7 cellular contexts compared by ENCODE assay signal in the genomic region with DNA sequence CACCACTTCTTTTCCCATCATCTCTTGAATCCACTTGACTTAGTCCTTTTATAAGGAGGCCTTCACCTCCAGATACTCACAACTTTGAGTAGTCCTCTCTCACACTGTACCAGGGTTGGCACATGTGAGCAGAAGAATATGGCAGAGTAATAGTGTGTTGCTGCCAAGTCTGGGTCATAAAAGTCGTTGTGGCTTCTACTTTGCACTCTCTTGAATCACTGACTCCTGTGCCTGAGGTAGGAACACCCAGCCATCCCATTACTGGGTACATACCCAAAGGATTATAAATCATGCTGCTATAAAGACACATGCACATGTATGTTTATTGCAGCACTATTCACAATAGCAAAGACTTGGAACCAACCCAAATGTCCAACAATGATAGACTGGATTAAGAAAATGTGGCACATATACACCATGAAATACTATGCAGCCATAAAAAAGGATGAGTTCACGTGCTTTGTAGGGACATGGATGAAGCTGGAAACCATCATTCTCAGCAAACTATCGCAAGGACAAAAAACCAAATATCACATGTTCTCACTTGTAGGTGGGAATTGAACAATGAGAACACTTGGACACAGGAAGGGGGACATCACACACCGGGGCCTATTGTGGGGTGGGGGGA.
DNase-seq lines count a peak whose midpoint lies in the region; ATAC-seq, FAIRE-seq and TF ChIP-seq lines count a peak whose summit lies in the region.
"Not testable (repeated sequence)": the region's sequence is repeated elsewhere in the genome, so short reads cannot be mapped to it uniquely, and the experiment has no call there.

No MANE protein-coding gene starts in this region.

- not testable (repeated sequence) for TF ChIP-seq RAD21 in A549 (conservative IDR thresholded peaks at IDR 0.05 in 1 of 2, IDR thresholded peaks at IDR 0.05 in 1 of 2)

- not testable (repeated sequence) for H3K27me3 ChIP-seq in muscle layer of colon (ENCODE audit: control insufficient read depth in 1 of 2, insufficient read depth in 2 of 2, low read length in 2 of 2); smooth muscle cell (ENCODE audit: low read depth)

- TF ChIP-seq CTCF in A549 (IDR thresholded peaks at IDR 0.05); mesothelial cell of epicardium (IDR thresholded peaks at IDR 0.05; ENCODE audit: unreplicated experiment); smooth muscle cell (IDR thresholded peaks at IDR 0.05; ENCODE audit: borderline replicate concordance, insufficient read depth, poor library complexity, severe bottlenecking): not testable (repeated sequence)

- TF ChIP-seq EP300 in A549 (IDR thresholded peaks at IDR 0.05) = not testable (repeated sequence)

- H3K4me2 ChIP-seq in A549, smooth muscle cell: not testable (repeated sequence)

- FAIRE-seq in A549 (lab: Jason Lieb, UNC) = not testable (repeated sequence)

- peaks cover 37% of the 10 kb centered on the region for H3K4me1 Mint-ChIP-seq in mesothelial cell of epicardium

- H3K27ac ChIP-seq in A549 = peak overlapping the region; percentile 80 to 82
- peak overlapping the region; percentile 62 for H3K27ac ChIP-seq in muscle layer of colon (ENCODE audit: low read depth, low read length)
- peak overlapping the region; percentile 100 for H3K27ac ChIP-seq in smooth muscle cell (ENCODE audit: low read depth)

- peaks cover 18% of the 10 kb centered on the region for H3K79me2 ChIP-seq in smooth muscle cell (ENCODE audit: low read depth)

- H3K36me3 ChIP-seq in muscle layer of colon (ENCODE audit: insufficient read depth, low read length); smooth muscle cell (ENCODE audit: low read depth): not testable (repeated sequence)

- H3K4me1 ChIP-seq in A549 (peaks cover 85% of the 10 kb centered on the region), muscle layer of colon (ENCODE audit: insufficient read depth, low read length) (peaks cover 34% of the 10 kb centered on the region), smooth muscle cell (ENCODE audit: low read depth) (peaks cover 15% of the 10 kb centered on the region)

- not testable (repeated sequence) for H3K9me3 Mint-ChIP-seq in mesothelial cell of epicardium

- not testable (repeated sequence) for H4K20me1 ChIP-seq in smooth muscle cell (ENCODE audit: low read depth)

- not testable (repeated sequence) for ATAC-seq in A549, SK-N-SH treated with all-trans-retinoic acid at 6 μM for 48 hours
- ATAC-seq in left colon = peak; percentile 98

- not testable (repeated sequence) for H3K9me3 ChIP-seq in A549; muscle layer of colon (ENCODE audit: low read length); smooth muscle cell (replicated peaks; ENCODE audit: low read depth)

- not testable (repeated sequence) for H2AFZ ChIP-seq in smooth muscle cell (ENCODE audit: low read depth)

- peaks cover 28% of the 10 kb centered on the region for H3F3A ChIP-seq in smooth muscle cell (ENCODE audit: low read depth)

- not testable (repeated sequence) for H3K27me3 Mint-ChIP-seq in mesothelial cell of epicardium (ENCODE audit: low read depth)

- DNase-seq in A549 (ENCODE audit: low read depth in 1 of 2, low spot score in 1 of 2); mesothelial cell of epicardium (ENCODE audit: low spot score in 2 of 2, unreplicated experiment in 2 of 2); smooth muscle cell (lab: John Stamatoyannopoulos, UW; ENCODE audit: unreplicated experiment): not testable (repeated sequence)
- DNase-seq in NCI-H69 (lab: John Stamatoyannopoulos, UW) (peak; percentile 18), left colon (peak in 1 of 2 donors; percentile 30)

- peak overlapping the region; percentile 62 for H3K27ac Mint-ChIP-seq in mesothelial cell of epicardium

- WGBS in A549 (ENCODE audit: missing lambda C conversion rate) = 87% methylated on average over 3 of the region's 4 CpGs
- 90% methylated on average over 3 of the region's 4 CpGs for WGBS in smooth muscle cell (ENCODE audit: low lambda C conversion rate)

- POLR2A ChIA-PET in A549 (lab: Yijun Ruan, JAX) = not testable (repeated sequence)

- intact Hi-C loops in left colon (cut with DNase I, micrococcal nuclease) = not testable (repeated sequence)

- not testable (repeated sequence) for H3K4me3 Mint-ChIP-seq in mesothelial cell of epicardium

- CTCF ChIA-PET in A549 (lab: Yijun Ruan, JAX) = interaction anchor here (1.4 kb wide), 1 partner anchor 10 kb away, joined by 3 read pairs; no protein-coding TSS in a partner anchor

- TF ChIP-seq POLR2A in A549 (IDR thresholded peaks at IDR 0.05; ENCODE audit: low read length) = not testable (repeated sequence)

- H3K4me3 ChIP-seq in A549; muscle layer of colon (ENCODE audit: low read depth in 1 of 2, low read length in 2 of 2); smooth muscle cell: not testable (repeated sequence)

- not testable (repeated sequence) for H3K36me3 Mint-ChIP-seq in mesothelial cell of epicardium

- not testable (repeated sequence) for H3K9ac ChIP-seq in muscle layer of colon (ENCODE audit: low read length); smooth muscle cell (ENCODE audit: low read depth)

TF ChIP-seq in SK-N-SH treated with all-trans-retinoic acid at 6 μM for 48 hours, 23 proteins besides CTCF, POLR2A, EP300 and RAD21:
- peak; percentile 38; the same call in 1 of the 2 replicates for TF ChIP-seq ZNF70 (CRISPR knock-in tag; IDR thresholded peaks at IDR 0.05)
